Comparison of ENCODE assay signal across 24 cellular contexts in genomic region chr12:53012928-53013327, GRCh38. TPM values are rescaled to one million over a fixed set of nuclear protein-coding genes. Genes with fewer than 3 reads are reported as not detected.
DNase-seq lines count a peak whose midpoint lies in the region; ATAC-seq, FAIRE-seq and TF ChIP-seq lines count a peak whose summit lies in the region.
"Had no signal": no experiment of that assay in that cellular context is flagged by ENCODE, and none has a peak within 500 bp of the region (broad histone marks: within the 10 kb centered on the region; RNA-seq: fewer than 3 reads in every experiment).

No MANE protein-coding gene starts in this region.

- no peak overlapping the region for H2AFZ ChIP-seq in K562 (ENCODE audit: low read depth, low read length)

- peaks cover 53% of the 10 kb centered on the region for H4K20me1 ChIP-seq in K562 (replicated peaks; ENCODE audit: control insufficient read depth, insufficient read depth, low read length)

- H3K36me3 ChIP-seq in K562 (ENCODE audit: control insufficient read depth, insufficient read depth, low read length) (peaks cover 96% of the 10 kb centered on the region), right lobe of liver (peaks cover 0 to 27% (median 6%) of the 10 kb centered on the region in 4 donors)

- H3K4me1 Mint-ChIP-seq in activated CD8-positive, alpha-beta T cell treated with anti-CD3 and anti-CD28 coated beads for 36 hours (ENCODE audit: low read depth), result peaks cover 64% of the 10 kb centered on the region
- peaks cover 54% of the 10 kb centered on the region for H3K4me1 Mint-ChIP-seq in activated CD8-positive, alpha-beta T cell treated with anti-CD3 and anti-CD28 coated beads, Interleukin-2, amount 10 ng/mL, durations not matched to agents 7 days and 5 days (ENCODE audit: low read depth)

- TF ChIP-seq EP300 in K562 (IDR thresholded peaks at IDR 0.05; ENCODE audit: low read length), result no peak

- no peaks in the 10 kb centered on the region for H3K9me3 Mint-ChIP-seq in activated CD8-positive, alpha-beta T cell treated with anti-CD3 and anti-CD28 coated beads for 36 hours
- H3K9me3 Mint-ChIP-seq in activated CD8-positive, alpha-beta T cell treated with anti-CD3 and anti-CD28 coated beads, Interleukin-2, amount 10 ng/mL, durations not matched to agents 7 days and 5 days (ENCODE audit: insufficient read depth), result no peaks in the 10 kb centered on the region

- CTCF ChIA-PET in activated CD8-positive, alpha-beta T cell treated with anti-CD3 and anti-CD28 coated beads for 36 hours (lab: Charles Lee), result interaction anchor here (1.0 to 1.1 kb wide), 2 partner anchors 10 to 18 kb away, joined by 3 to 4 read pairs; no protein-coding TSS in a partner anchor
- CTCF ChIA-PET in activated CD8-positive, alpha-beta T cell treated with anti-CD3 and anti-CD28 coated beads, Interleukin-2, amount 10 ng/mL, durations not matched to agents 7 days and 5 days (lab: Charles Lee), result no interaction called here
- CTCF ChIA-PET in K562 (lab: Yijun Ruan, JAX; ENCODE audit: low intra/inter-chr PET ratio), result no interaction called here

- FAIRE-seq in K562 (lab: Jason Lieb, UNC), result no peak
- FAIRE-seq: D721Med, GM18507, H1, RCC 7860 had no signal

- H3K27me3 ChIP-seq in K562 (ENCODE audit: control insufficient read depth in 2 of 2, insufficient read depth in 2 of 2, low read length in 2 of 2), result no peaks in the 10 kb centered on the region
- no peaks in the 10 kb centered on the region for H3K27me3 ChIP-seq in right lobe of liver
- H3K27me3 ChIP-seq: SJSA1 had no signal

- POLR2A ChIA-PET in activated CD8-positive, alpha-beta T cell treated with anti-CD3 and anti-CD28 coated beads for 36 hours (lab: Charles Lee), result interaction anchor here (1.0 to 1.3 kb wide), 2 partner anchors 16 to 90 kb away, joined by 3 read pairs; partner anchors contain the start of gene SOAT2
- POLR2A ChIA-PET in activated CD8-positive, alpha-beta T cell treated with anti-CD3 and anti-CD28 coated beads, Interleukin-2, amount 10 ng/mL, durations not matched to agents 7 days and 5 days (lab: Charles Lee), result no interaction called here
- POLR2A ChIA-PET in K562 (lab: Yijun Ruan, JAX), result no interaction called here

- no peaks in the 10 kb centered on the region for H3K27me3 Mint-ChIP-seq in activated CD8-positive, alpha-beta T cell treated with anti-CD3 and anti-CD28 coated beads for 36 hours
- no peaks in the 10 kb centered on the region for H3K27me3 Mint-ChIP-seq in activated CD8-positive, alpha-beta T cell treated with anti-CD3 and anti-CD28 coated beads, Interleukin-2, amount 10 ng/mL, durations not matched to agents 7 days and 5 days (ENCODE audit: low read depth)

- in situ Hi-C loops in K562 (cut with MboI), result no loop called here

- DNase-seq in activated CD8-positive, alpha-beta T cell treated with anti-CD3 and anti-CD28 coated beads for 36 hours, result no peak
- DNase-seq in activated CD8-positive, alpha-beta T cell treated with anti-CD3 and anti-CD28 coated beads, Interleukin-2, amount 10 ng/mL, durations not matched to agents 7 days and 5 days, result no peak
- DNase-seq in NB4 (ENCODE audit: low read depth) (no peak), K562 (ENCODE audit: extremely low read depth in 1 of 4, low spot score in 3 of 4) (no peak), right lobe of liver (no peak)
- no peak for DNase-seq in NK-92 treated with Interleukin-12 subunit alpha and Interleukin-12 subunit beta, amount 100 ng/mL, for 24 hours (lab: John Stamatoyannopoulos, UW)
- DNase-seq: 8988T, DMS53, GDM1, KBM-7, NCI-H1092 treated with DMSO at 0.1 percent for 48 hours, NCI-H146, NCI-H2029 treated with DMSO at 0.1 percent for 48 hours, NCI-H226, NCI-H524, NCI-H774, OCI-M1 had no signal

- no peak overlapping the region for H3K4me3 Mint-ChIP-seq in activated CD8-positive, alpha-beta T cell treated with anti-CD3 and anti-CD28 coated beads for 36 hours
- no peak overlapping the region for H3K4me3 Mint-ChIP-seq in activated CD8-positive, alpha-beta T cell treated with anti-CD3 and anti-CD28 coated beads, Interleukin-2, amount 10 ng/mL, durations not matched to agents 7 days and 5 days

- H3K9me3 ChIP-seq in K562 (replicated peaks; ENCODE audit: control insufficient read depth, insufficient read depth, low read depth, low read length) (no peaks in the 10 kb centered on the region), right lobe of liver (no peaks in the 10 kb centered on the region)
- H3K9me3 ChIP-seq: SJSA1 had no signal

- H3K4me3 ChIP-seq in NB4 (ENCODE audit: low read depth, low read length) (peak overlapping the region; percentile 4), K562 (no peak overlapping the region), right lobe of liver (no peak overlapping the region)
- H3K4me3 ChIP-seq: SJSA1 had no signal

- H3K4me1 ChIP-seq in K562 (replicated peaks in 1 of 2; ENCODE audit: control insufficient read depth in 2 of 2, insufficient read depth in 2 of 2, low read length in 2 of 2) (peaks cover 9 to 22% of the 10 kb centered on the region in 2 experiments; a peak in 2 of 5 replicates), right lobe of liver (peaks cover 2 to 69% (median 25%) of the 10 kb centered on the region in 4 donors)

- TF ChIP-seq POLR2A in NB4 (IDR thresholded peaks at IDR 0.05; ENCODE audit: extremely low read depth, insufficient read length), result no peak
- no peak for TF ChIP-seq POLR2A in K562 (conservative IDR thresholded peaks at IDR 0.05)
- TF ChIP-seq POLR2A in right lobe of liver (IDR thresholded peaks at IDR 0.05), result no peak

- no peak for ATAC-seq in activated CD8-positive, alpha-beta T cell treated with anti-CD3 and anti-CD28 coated beads for 36 hours
- no peak for ATAC-seq in activated CD8-positive, alpha-beta T cell treated with anti-CD3 and anti-CD28 coated beads, Interleukin-2, amount 10 ng/mL, durations not matched to agents 7 days and 5 days
- ATAC-seq in K562 (no peak), right lobe of liver (peak; percentile 44 to 69 (median 62)), GM18520 (IDR thresholded peaks at IDR 0.05; ENCODE audit: unreplicated experiment) (no peak), GM19395 (IDR thresholded peaks at IDR 0.05; ENCODE audit: unreplicated experiment) (no peak)

- peaks cover 80% of the 10 kb centered on the region for H3K36me3 Mint-ChIP-seq in activated CD8-positive, alpha-beta T cell treated with anti-CD3 and anti-CD28 coated beads for 36 hours (ENCODE audit: low read depth)
- peaks cover 56% of the 10 kb centered on the region for H3K36me3 Mint-ChIP-seq in activated CD8-positive, alpha-beta T cell treated with anti-CD3 and anti-CD28 coated beads, Interleukin-2, amount 10 ng/mL, durations not matched to agents 7 days and 5 days (ENCODE audit: low read depth)

- no peaks in the 10 kb centered on the region for H3K9me1 ChIP-seq in K562 (ENCODE audit: control insufficient read depth, insufficient read depth, low read length)

- intact Hi-C loops in activated CD8-positive, alpha-beta T cell treated with anti-CD3 and anti-CD28 coated beads for 36 hours (cut with micrococcal nuclease), result no loop called here
- intact Hi-C loops in K562 (cut with micrococcal nuclease) (no loop called here), right lobe of liver (cut with DNase I) (no loop called here)

- no peak for TF ChIP-seq RAD21 in K562 (CRISPR knock-in tag; conservative IDR thresholded peaks at IDR 0.05 in 1 of 2, IDR thresholded peaks at IDR 0.05 in 1 of 2)

- no peak overlapping the region for H3K9ac ChIP-seq in K562 (ENCODE audit: insufficient read depth in 1 of 2, low read depth in 2 of 2, low read length in 2 of 2)

- no TSS peak for BruUV-seq in K562 (replicated peaks; lab: Mats Ljungman, UMichigan)

- 95% methylated on average over 3 of the region's 3 CpGs for WGBS in K562 (ENCODE audit: insufficient coverage, low coverage, missing lambda C conversion rate)
- 31% methylated on average over 3 of the region's 3 CpGs for WGBS in right lobe of liver (ENCODE audit: insufficient coverage, low coverage, low lambda C conversion rate, missing lambda C conversion rate)

- TF ChIP-seq CTCF in activated CD8-positive, alpha-beta T cell treated with anti-CD3 and anti-CD28 coated beads for 36 hours (IDR thresholded peaks at IDR 0.05), result no peak
- TF ChIP-seq CTCF in NB4 (IDR thresholded peaks at IDR 0.05; ENCODE audit: low read depth, low read length) (no peak), K562 (IDR thresholded peaks at IDR 0.05 in 2 of 3, conservative IDR thresholded peaks at IDR 0.05 in 1 of 3; ENCODE audit: insufficient read depth in 2 of 3, low read depth in 1 of 3, low read length in 3 of 3) (no peak), right lobe of liver (IDR thresholded peaks at IDR 0.05) (no peak)

- peak overlapping the region; percentile 42 for H3K27ac Mint-ChIP-seq in activated CD8-positive, alpha-beta T cell treated with anti-CD3 and anti-CD28 coated beads for 36 hours
- no peak overlapping the region for H3K27ac Mint-ChIP-seq in activated CD8-positive, alpha-beta T cell treated with anti-CD3 and anti-CD28 coated beads, Interleukin-2, amount 10 ng/mL, durations not matched to agents 7 days and 5 days

- H3K27ac ChIP-seq in K562 (ENCODE audit: extremely low read depth, low read depth, low read length), result peak overlapping the region; percentile 47; the same call in 1 of the 3 replicates
- H3K27ac ChIP-seq in right lobe of liver, result peak overlapping the region in 2 of 3 donors; percentile 62 to 69
- H3K27ac ChIP-seq: SJSA1 had no signal

- H3K4me2 ChIP-seq in K562 (ENCODE audit: insufficient read depth, low read length), result no peak overlapping the region

- peaks cover 99% of the 10 kb centered on the region for H3K79me2 ChIP-seq in K562 (ENCODE audit: control insufficient read depth, insufficient read depth, low read length)

RNA-seq across cellular contexts. Expression of gene EIF4B, which starts 6.7 kb away (rescaled TPM):
- 100 to 1,000 TPM; 789 to 814 TPM for total RNA-seq in activated CD8-positive, alpha-beta T cell treated with anti-CD3 and anti-CD28 coated beads for 36 hours
- 100 to 1,000 TPM; 352 to 353 TPM for total RNA-seq in activated CD8-positive, alpha-beta T cell treated with anti-CD3 and anti-CD28 coated beads, Interleukin-2, amount 10 ng/mL, durations not matched to agents 7 days and 5 days
- total RNA-seq in K562 (2011; cell fraction: chromatin; rRNA removed; ENCODE audit: low replicate concordance), result 260 and 374 TPM in 2 replicates
- total RNA-seq in K562 (2011; cell fraction: nucleolus; rRNA removed), result 137 and 149 TPM in 2 replicates
- total RNA-seq in K562 (2011; cell fraction: nucleoplasm; rRNA removed), result 211 and 264 TPM in 2 replicates
- total RNA-seq in K562 (2014; rRNA removed) (617 and 636 TPM in 2 replicates), K562 (2014; rRNA removed; fragmentation: Illumina TruSeq; extraction: Trizol) (669 and 710 TPM in 2 replicates), K562 (2015; rRNA removed; fragmentation: Illumina TruSeq; extraction: Trizol) (624 and 636 TPM in 2 replicates), K562 (2021) (535 and 617 TPM in 2 replicates), right lobe of liver (100 to 1,000 TPM; 143 to 270 (median 180) TPM)
- polyA plus RNA-seq in K562 (2011; rRNA removed) (489 and 497 TPM in 2 replicates), K562 (2014; fragmentation: Illumina TruSeq; extraction: Trizol) (552 and 578 TPM in 2 replicates), K562 (2014; fragmentation: Nextera tagmentation; extraction: Ambion mirVana) (100 to 1,000 TPM; 138 to 150 TPM), K562 (2014; rRNA removed) (312 and 317 TPM in 2 replicates)
- polyA plus RNA-seq in K562 (2011; cell fraction: cytosol; rRNA removed), result 278 and 542 TPM in 2 replicates
- 180 and 236 TPM in 2 replicates for polyA plus RNA-seq in K562 (2011; cell fraction: nucleus; rRNA removed)
- polyA plus RNA-seq in K562 (2012), result 383 and 523 TPM in 2 replicates
- polyA minus RNA-seq in K562 (2011; rRNA and poly(A)+ RNA removed), result 1,377 and 1,493 TPM in 2 replicates
- 466 and 538 TPM in 2 replicates for polyA minus RNA-seq in K562 (2011; cell fraction: cytosol; rRNA and poly(A)+ RNA removed)
- polyA minus RNA-seq in K562 (2011; cell fraction: nucleus; rRNA and poly(A)+ RNA removed), result 102 and 253 TPM in 2 replicates

RNA-seq across cellular contexts. Expression of gene TNS2, which starts 36.9 kb away (rescaled TPM):
- 1 to 10 TPM; 1.1 to 1.6 TPM for total RNA-seq in activated CD8-positive, alpha-beta T cell treated with anti-CD3 and anti-CD28 coated beads for 36 hours
- total RNA-seq in activated CD8-positive, alpha-beta T cell treated with anti-CD3 and anti-CD28 coated beads, Interleukin-2, amount 10 ng/mL, durations not matched to agents 7 days and 5 days, result 1 to 10 TPM; 1.0 to 1.4 TPM
- 7.1 and 23.0 TPM in 2 replicates for total RNA-seq in K562 (2011; cell fraction: chromatin; rRNA removed; ENCODE audit: low replicate concordance)
- 8.0 and 14.7 TPM in 2 replicates for total RNA-seq in K562 (2011; cell fraction: nucleolus; rRNA removed)
- total RNA-seq in K562 (2011; cell fraction: nucleoplasm; rRNA removed), result 8.0 and 11.1 TPM in 2 replicates
- total RNA-seq in K562 (2014; rRNA removed), result 1.2 and 1.3 TPM in 2 replicates
- 0.41 and 0.73 TPM in 2 replicates for total RNA-seq in K562 (2014; rRNA removed; fragmentation: Illumina TruSeq; extraction: Trizol)
- total RNA-seq in K562 (2015; rRNA removed; fragmentation: Illumina TruSeq; extraction: Trizol), result 0.65 and 0.79 TPM in 2 replicates
- total RNA-seq in K562 (2021), result 2.8 and 3.1 TPM in 2 replicates
- polyA plus RNA-seq in K562 (2011; rRNA removed), result 1.3 and 1.7 TPM in 2 replicates
- 0.91 and 1.3 TPM in 2 replicates for polyA plus RNA-seq in K562 (2011; cell fraction: cytosol; rRNA removed)
- 7.6 and 16.8 TPM in 2 replicates for polyA plus RNA-seq in K562 (2011; cell fraction: nucleus; rRNA removed)
- 1.5 and 2.8 TPM in 2 replicates for polyA plus RNA-seq in K562 (2012)
- polyA plus RNA-seq in K562 (2014; fragmentation: Illumina TruSeq; extraction: Trizol), result 1.4 and 1.6 TPM in 2 replicates
- under 1 TPM in 1 of 2 experiments, not detected in 1; 0.28 TPM for polyA plus RNA-seq in K562 (2014; fragmentation: Nextera tagmentation; extraction: Ambion mirVana)
- polyA plus RNA-seq in K562 (2014; rRNA removed), result 1.0 and 2.8 TPM in 2 replicates
- 2.3 and 2.9 TPM in 2 replicates for polyA minus RNA-seq in K562 (2011; rRNA and poly(A)+ RNA removed)
- polyA minus RNA-seq in K562 (2011; cell fraction: cytosol; rRNA and poly(A)+ RNA removed), result 4.6 and 4.9 TPM in 2 replicates
- 9.4 and 13.6 TPM in 2 replicates for polyA minus RNA-seq in K562 (2011; cell fraction: nucleus; rRNA and poly(A)+ RNA removed)
- 100 to 1,000 TPM in 3 of 6 experiments, 10 to 100 TPM in 3; 50.5 to 139 (median 86.9) TPM for total RNA-seq in right lobe of liver

Comparison
In these comparisons a context has a peak if more than half of its experiments do, and no peak if none do; other contexts are left out.
1. ATAC-seq: peak in right lobe of liver (4 of 4); none in activated CD8-positive, alpha-beta T cell treated with anti-CD3 and anti-CD28 coated beads for 36 hours (single experiment), activated CD8-positive, alpha-beta T cell treated with anti-CD3 and anti-CD28 coated beads, Interleukin-2, amount 10 ng/mL, durations not matched to agents 7 days and 5 days (single experiment), K562 (single experiment), GM18520 (single experiment) and GM19395 (single experiment).